9 cellular contexts compared by ENCODE assay signal in the genomic region with DNA sequence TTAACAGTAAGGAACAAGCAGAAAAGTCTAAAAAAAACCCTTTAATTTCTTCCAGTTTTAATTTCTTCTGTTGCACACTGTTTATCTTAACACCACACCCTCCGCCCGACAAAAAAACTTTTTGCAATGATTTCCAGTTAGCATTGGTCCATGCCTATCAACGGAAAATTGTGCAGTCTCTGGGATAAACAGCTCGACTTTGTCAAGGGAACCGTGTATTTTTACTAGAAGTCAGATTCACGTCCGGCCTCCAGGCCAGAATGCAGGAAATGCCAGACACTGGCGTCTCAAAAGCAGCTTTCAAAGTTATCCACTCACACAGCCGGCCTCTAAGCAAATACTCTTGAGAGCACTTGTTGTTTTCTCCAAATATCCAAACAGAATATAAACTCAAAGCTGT. TPM values are rescaled to one million over a fixed set of nuclear protein-coding genes. Genes with fewer than 3 reads are reported as not detected.
DNase-seq lines count a peak whose midpoint lies in the region; ATAC-seq and TF ChIP-seq lines count a peak whose summit lies in the region.
"Had no signal": no experiment of that assay in that cellular context is flagged by ENCODE, and none has a peak within 500 bp of the region (broad histone marks: within the 10 kb centered on the region; RNA-seq: fewer than 3 reads in every experiment).

No MANE protein-coding gene starts in this region.

- peaks cover 0 to 4% of the 10 kb centered on the region in 2 donors for H3K9me3 Mint-ChIP-seq in stimulated activated naive CD8-positive, alpha-beta T cell treated with anti-CD3 and anti-CD28 coated beads, Interleukin-15, amount 100 ng/mL, for 72 hours

- peak overlapping the region; percentile 12 to 69 for H3K27ac Mint-ChIP-seq in stimulated activated naive CD8-positive, alpha-beta T cell treated with anti-CD3 and anti-CD28 coated beads, Interleukin-15, amount 100 ng/mL, for 72 hours

- no peak for TF ChIP-seq CTCF in ascending aorta (IDR thresholded peaks at IDR 0.05)

- peaks cover 19 to 38% of the 10 kb centered on the region in 2 donors for H3K36me3 ChIP-seq in ascending aorta

- intact Hi-C loops in ascending aorta (cut with DNase I) = loop anchor here (10.0 kb wide), 1 partner anchor 360 kb away; no protein-coding TSS in a partner anchor

- DNase-seq in HUDEP-2 (lab: John Stamatoyannopoulos, UW; ENCODE audit: unreplicated experiment in 76 of 76) (peak in 56 of 76 experiments; percentile 7 to 81 (median 39)), ascending aorta (ENCODE audit: low spot score in 2 of 2) (peak in 1 of 2 donors; percentile 86), hepatic stellate cell (ENCODE audit: low spot score) (peak; percentile 65), NCI-H1092 (lab: John Stamatoyannopoulos, UW) (no peak)
- no peak for DNase-seq in stimulated activated naive CD8-positive, alpha-beta T cell treated with anti-CD3 and anti-CD28 coated beads, Interleukin-15, amount 100 ng/mL, for 72 hours
- no peak for DNase-seq in central memory CD4-positive, alpha-beta T cell
- DNase-seq: posterior cingulate gyrus had no signal

- no peaks in the 10 kb centered on the region for H3K27me3 Mint-ChIP-seq in stimulated activated naive CD8-positive, alpha-beta T cell treated with anti-CD3 and anti-CD28 coated beads, Interleukin-15, amount 100 ng/mL, for 72 hours

- peak overlapping the region; percentile 88 to 94 for H3K27ac ChIP-seq in ascending aorta

- no peak overlapping the region for H3K4me3 Mint-ChIP-seq in stimulated activated naive CD8-positive, alpha-beta T cell treated with anti-CD3 and anti-CD28 coated beads, Interleukin-15, amount 100 ng/mL, for 72 hours

- ATAC-seq in stimulated activated naive CD8-positive, alpha-beta T cell treated with anti-CD3 and anti-CD28 coated beads, Interleukin-15, amount 100 ng/mL, for 72 hours = no peak
- no peak for ATAC-seq in GM21786 (IDR thresholded peaks at IDR 0.05; ENCODE audit: unreplicated experiment)

- H3K4me1 Mint-ChIP-seq in stimulated activated naive CD8-positive, alpha-beta T cell treated with anti-CD3 and anti-CD28 coated beads, Interleukin-15, amount 100 ng/mL, for 72 hours = peaks cover 63% of the 10 kb centered on the region

- H3K27me3 ChIP-seq in ascending aorta = no peaks in the 10 kb centered on the region

- H3K4me3 ChIP-seq in ascending aorta = peak overlapping the region in 1 of 2 donors; percentile 32

- H3K9me3 ChIP-seq in ascending aorta = no peaks in the 10 kb centered on the region

- H3K4me1 ChIP-seq in ascending aorta = peaks cover 4 to 30% of the 10 kb centered on the region in 2 donors

RNA-seq across cellular contexts. Expression of gene NUP210L, which starts 0.4 kb away (rescaled TPM):
- total RNA-seq in ascending aorta = not detected
- total RNA-seq: RPMI7951 had no signal

RNA-seq across cellular contexts. Expression of gene TPM3, which starts 36.6 kb away (rescaled TPM):
- 254 TPM for total RNA-seq in ascending aorta

RNA-seq across cellular contexts. Expression of gene CFAP141, which starts 50.9 kb away (rescaled TPM):
- total RNA-seq in ascending aorta = not detected
- total RNA-seq: RPMI7951 had no signal

Comparison
In these comparisons a context has a peak if more than half of its experiments do, and no peak if none do; other contexts are left out.
1. DNase-seq: peak in HUDEP-2 (56 of 76) and hepatic stellate cell (single experiment); none in stimulated activated naive CD8-positive, alpha-beta T cell treated with anti-CD3 and anti-CD28 coated beads, Interleukin-15, amount 100 ng/mL, for 72 hours (0 of 2), central memory CD4-positive, alpha-beta T cell (single experiment) and NCI-H1092 (single experiment).